10 cellular contexts compared by ENCODE assay signal in genomic region chr9:6667633-6668280, GRCh38. TPM values are rescaled to one million over a fixed set of nuclear protein-coding genes. Genes with fewer than 3 reads are reported as not detected.
DNase-seq lines count a peak whose midpoint lies in the region; ATAC-seq and TF ChIP-seq lines count a peak whose summit lies in the region.
"Had no signal": no experiment of that assay in that cellular context is flagged by ENCODE, and none has a peak within 500 bp of the region (broad histone marks: within the 10 kb centered on the region; RNA-seq: fewer than 3 reads in every experiment).

No MANE protein-coding gene starts in this region.

- DNase-seq in G401 (ENCODE audit: low spot score) = peak; percentile 55
- no peak for DNase-seq in activated B cell treated with CpG ODN at 0.5 μM for 24 hours
- DNase-seq in kidney glomerular epithelial cell (lab: John Stamatoyannopoulos, UW) = peak; percentile 13
- no peak for DNase-seq in mucosa of descending colon

- H3K4me3 ChIP-seq in mucosa of descending colon = no peak overlapping the region

- no peaks in the 10 kb centered on the region for H3K9me3 ChIP-seq in mucosa of descending colon

- H3K4me3 Mint-ChIP-seq in activated B cell treated with CpG ODN at 0.5 μM for 24 hours = no peak overlapping the region
- H3K4me3 Mint-ChIP-seq: naive thymus-derived CD8-positive, alpha-beta T cell; T-helper 1 cell treated with Interleukin-12 subunit alpha and Interleukin-12 subunit beta and Interleukin-4 antibody, amounts not matched to agents 30 μg/mL and 1 μg/mL, for 36 hours had no signal

- in situ Hi-C loops in G401 (cut with HindIII; ENCODE audit: low sequenced_read_pairs) = no loop called here

- TF ChIP-seq CTCF in LNCAP (IDR thresholded peaks at IDR 0.05) (peak; percentile 75), activated B cell treated with CpG ODN at 0.5 μM for 24 hours (IDR thresholded peaks at IDR 0.05) (no peak), mucosa of descending colon (IDR thresholded peaks at IDR 0.05) (no peak)

- H3K27me3 Mint-ChIP-seq in activated B cell treated with CpG ODN at 0.5 μM for 24 hours = no peaks in the 10 kb centered on the region
- H3K27me3 Mint-ChIP-seq: naive thymus-derived CD8-positive, alpha-beta T cell had no signal

- H3K27ac Mint-ChIP-seq in activated B cell treated with CpG ODN at 0.5 μM for 24 hours = no peak overlapping the region
- H3K27ac Mint-ChIP-seq: naive thymus-derived CD8-positive, alpha-beta T cell; T-helper 1 cell treated with Interleukin-12 subunit alpha and Interleukin-12 subunit beta and Interleukin-4 antibody, amounts not matched to agents 30 μg/mL and 1 μg/mL, for 36 hours had no signal

- ATAC-seq in activated B cell treated with CpG ODN at 0.5 μM for 24 hours (ENCODE audit: low read depth) (peak; percentile 50), GM21381 (IDR thresholded peaks at IDR 0.05; ENCODE audit: unreplicated experiment) (no peak), GM18909 (IDR thresholded peaks at IDR 0.05; ENCODE audit: poor library complexity, unreplicated experiment) (no peak), mucosa of descending colon (no peak), GM19324 (IDR thresholded peaks at IDR 0.05; ENCODE audit: low FRiP score, unreplicated experiment) (no peak)

- no peaks in the 10 kb centered on the region for H3K4me1 ChIP-seq in mucosa of descending colon (ENCODE audit: low read depth)

- CTCF ChIA-PET in activated B cell treated with CpG ODN at 0.5 μM for 24 hours (lab: Charles Lee) = interaction anchor here (0.8 to 5.8 kb wide), 12 partner anchors 9 to 314 kb away, joined by 3 to 43 read pairs (median 4); no protein-coding TSS in a partner anchor

- H3K36me3 Mint-ChIP-seq in activated B cell treated with CpG ODN at 0.5 μM for 24 hours (ENCODE audit: low read depth) = no peaks in the 10 kb centered on the region
- H3K36me3 Mint-ChIP-seq: naive thymus-derived CD8-positive, alpha-beta T cell had no signal

- intact Hi-C loops in activated B cell treated with CpG ODN at 0.5 μM for 24 hours (cut with micrococcal nuclease) = loop anchor here (1.0 to 10.0 kb wide), 4 partner anchors 21 to 313 kb away; no protein-coding TSS in a partner anchor
- intact Hi-C loops in mucosa of descending colon (cut with DNase I, micrococcal nuclease) = loop anchor here in 1 of 2 donors (10.0 kb wide), 1 partner anchor 83 kb away; no protein-coding TSS in a partner anchor

- POLR2A ChIA-PET in activated B cell treated with CpG ODN at 0.5 μM for 24 hours (lab: Charles Lee) = interaction anchor here (0.6 to 1.3 kb wide), 3 partner anchors 14 to 90 kb away, joined by 3 to 5 read pairs (median 3); partner anchors contain the start of gene KDM4C

- peaks cover 7% of the 10 kb centered on the region for H3K4me1 Mint-ChIP-seq in activated B cell treated with CpG ODN at 0.5 μM for 24 hours

- H3K9me3 Mint-ChIP-seq in activated B cell treated with CpG ODN at 0.5 μM for 24 hours = no peaks in the 10 kb centered on the region
- H3K9me3 Mint-ChIP-seq: naive thymus-derived CD8-positive, alpha-beta T cell; T-helper 1 cell treated with Interleukin-12 subunit alpha and Interleukin-12 subunit beta and Interleukin-4 antibody, amounts not matched to agents 30 μg/mL and 1 μg/mL, for 36 hours had no signal

- H3K36me3 ChIP-seq in mucosa of descending colon (ENCODE audit: low read depth) = no peaks in the 10 kb centered on the region

RNA-seq across cellular contexts. Expression of gene GLDC, which starts 22.2 kb away (rescaled TPM):
- 16.6 and 26.3 TPM in 2 replicates for total RNA-seq in G401 (2014; rRNA removed; shearing (Covaris generic))
- 2.3 and 2.6 TPM in 2 replicates for total RNA-seq in activated B cell treated with CpG ODN at 0.5 μM for 24 hours
- total RNA-seq in mucosa of descending colon = under 1 TPM; 0.38 to 0.63 (median 0.58) TPM
- total RNA-seq: naive thymus-derived CD8-positive, alpha-beta T cell had no signal

Comparison
In these comparisons a context has a peak if more than half of its experiments do, and no peak if none do; other contexts are left out.
1. DNase-seq: peak in G401 (single experiment) and kidney glomerular epithelial cell (single experiment); none in activated B cell treated with CpG ODN at 0.5 μM for 24 hours (single experiment) and mucosa of descending colon (0 of 3).